Comparison of ENCODE assay signal across 10 cellular contexts in the genomic region with DNA sequence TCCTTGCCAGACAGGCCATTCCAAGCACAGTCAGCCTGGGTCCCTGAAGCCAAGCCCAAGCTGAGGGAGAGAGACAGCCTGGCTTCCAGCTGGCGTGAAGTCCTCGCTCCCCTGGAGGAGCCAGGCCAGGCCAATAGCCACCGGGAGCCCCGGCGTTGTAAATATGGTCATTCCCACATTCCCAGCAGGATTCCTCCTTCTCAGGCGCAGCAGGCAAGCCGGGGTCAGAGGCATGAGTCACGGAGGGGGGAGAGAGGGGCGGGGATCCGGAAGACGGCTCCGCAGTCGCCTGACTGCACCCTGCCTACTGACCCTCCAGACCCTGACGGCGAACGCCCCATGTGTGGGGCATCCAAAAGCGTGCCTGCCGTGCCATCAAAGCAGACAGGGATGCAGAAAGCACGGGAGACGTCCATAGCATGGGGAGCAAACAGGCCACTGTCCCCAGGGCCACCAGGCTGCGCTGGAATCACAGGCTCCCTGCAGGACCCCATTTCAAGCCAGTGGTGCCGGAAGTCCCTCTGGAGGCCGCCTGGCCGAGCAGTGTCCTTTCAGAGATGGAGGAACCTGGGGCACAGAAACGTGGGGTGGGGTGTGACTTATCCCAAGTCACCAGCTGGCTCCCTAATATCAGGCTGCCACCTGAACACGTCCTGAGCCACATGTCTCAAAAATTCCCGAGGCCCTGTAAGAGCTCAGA. TPM values are rescaled to one million over a fixed set of nuclear protein-coding genes. Genes with fewer than 3 reads are reported as not detected.
DNase-seq lines count a peak whose midpoint lies in the region; FAIRE-seq and TF ChIP-seq lines count a peak whose summit lies in the region.
"Had no signal": no experiment of that assay in that cellular context is flagged by ENCODE, and none has a peak within 500 bp of the region (broad histone marks: within the 10 kb centered on the region; RNA-seq: fewer than 3 reads in every experiment).

No MANE protein-coding gene starts in this region.

- H3K27me3 Mint-ChIP-seq in neural progenitor cell (ENCODE audit: insufficient read depth, low read depth): peaks cover 9% of the 10 kb centered on the region

- FAIRE-seq in frontal cortex (lab: Jason Lieb, UNC): no peak

- no peak overlapping the region for H3K9ac ChIP-seq in neural progenitor cell

- no peak overlapping the region for H3K4me3 Mint-ChIP-seq in neural progenitor cell
- H3K4me3 Mint-ChIP-seq: CD4-positive, CD25-positive, alpha-beta regulatory T cell; T-helper 1 cell treated with Interleukin-12 subunit alpha and Interleukin-12 subunit beta and Interleukin-4 antibody, amounts not matched to agents 30 μg/mL and 1 μg/mL, for 36 hours had no signal

- H3K27ac ChIP-seq in Peyer's patch (peak overlapping the region in 3 of 4 donors; percentile 31 to 57 (median 49)), neural progenitor cell (no peak overlapping the region)

- TF ChIP-seq CTCF in Peyer's patch (IDR thresholded peaks at IDR 0.05) (no peak), neural progenitor cell (IDR thresholded peaks at IDR 0.05) (no peak)

- TF ChIP-seq POLR2A in Peyer's patch (IDR thresholded peaks at IDR 0.05): no peak

- H3K36me3 ChIP-seq in Peyer's patch: no peaks in the 10 kb centered on the region
- no peaks in the 10 kb centered on the region for H3K36me3 ChIP-seq in neural progenitor cell

- peak; percentile 89 for DNase-seq in AG08396 (ENCODE audit: low spot score)
- DNase-seq in Peyer's patch: peak in 1 of 3 donors; percentile 64
- DNase-seq in frontal cortex (ENCODE audit: low spot score in 2 of 2): peak; percentile 25 to 35
- peak; percentile 57 for DNase-seq in neural progenitor cell (ENCODE audit: low spot score)
- DNase-seq in effector CD8-positive, alpha-beta T cell (lab: John Stamatoyannopoulos, UW): no peak
- no peak for DNase-seq in cortex of kidney (lab: John Stamatoyannopoulos, UW)
- no peak for DNase-seq in NCI-H1436 (lab: John Stamatoyannopoulos, UW)
- DNase-seq in NOMO-1 treated with DMSO at 0.1 percent for 48 hours (lab: John Stamatoyannopoulos, UW; ENCODE audit: unreplicated experiment): no peak
- DNase-seq: CD4-positive, CD25-positive, alpha-beta regulatory T cell had no signal

- no peaks in the 10 kb centered on the region for H3K79me2 ChIP-seq in neural progenitor cell (ENCODE audit: low read depth)

- H3K9me3 Mint-ChIP-seq in neural progenitor cell: no peaks in the 10 kb centered on the region
- H3K9me3 Mint-ChIP-seq: CD4-positive, CD25-positive, alpha-beta regulatory T cell; T-helper 1 cell treated with Interleukin-12 subunit alpha and Interleukin-12 subunit beta and Interleukin-4 antibody, amounts not matched to agents 30 μg/mL and 1 μg/mL, for 36 hours had no signal

- no peaks in the 10 kb centered on the region for H3K9me3 ChIP-seq in Peyer's patch
- no peaks in the 10 kb centered on the region for H3K9me3 ChIP-seq in neural progenitor cell (ENCODE audit: low read depth)

- H3K36me3 Mint-ChIP-seq in neural progenitor cell: no peaks in the 10 kb centered on the region
- H3K36me3 Mint-ChIP-seq: CD4-positive, CD25-positive, alpha-beta regulatory T cell had no signal

- no peak overlapping the region for H3K4me3 ChIP-seq in Peyer's patch
- no peak overlapping the region for H3K4me3 ChIP-seq in neural progenitor cell

- peaks cover 45% of the 10 kb centered on the region for H3K4me1 Mint-ChIP-seq in neural progenitor cell
- H3K4me1 Mint-ChIP-seq: CD4-positive, CD25-positive, alpha-beta regulatory T cell had no signal

- no peaks in the 10 kb centered on the region for H3K4me1 ChIP-seq in Peyer's patch
- peaks cover 26% of the 10 kb centered on the region for H3K4me1 ChIP-seq in neural progenitor cell

- peak overlapping the region; percentile 39 for H2AFZ ChIP-seq in neural progenitor cell (replicated peaks)

- H3K4me2 ChIP-seq in neural progenitor cell: peak overlapping the region; percentile 21

- H3K27me3 ChIP-seq in Peyer's patch (no peaks in the 10 kb centered on the region), neural progenitor cell (no peaks in the 10 kb centered on the region)

- H3F3A ChIP-seq in neural progenitor cell (ENCODE audit: low read depth): no peaks in the 10 kb centered on the region

- H4K20me1 ChIP-seq in neural progenitor cell (ENCODE audit: low read depth): no peaks in the 10 kb centered on the region

- H3K27ac Mint-ChIP-seq in neural progenitor cell: no peak overlapping the region
- H3K27ac Mint-ChIP-seq: CD4-positive, CD25-positive, alpha-beta regulatory T cell; T-helper 1 cell treated with Interleukin-12 subunit alpha and Interleukin-12 subunit beta and Interleukin-4 antibody, amounts not matched to agents 30 μg/mL and 1 μg/mL, for 36 hours had no signal

RNA-seq across cellular contexts. Expression of gene TWIST2, which starts 48.2 kb away (rescaled TPM):
- total RNA-seq in Peyer's patch: 10 to 100 TPM in 3 of 4 donors, 1 to 10 TPM in 1; 1.4 to 41.3 (median 15.7) TPM
- not detected for total RNA-seq in frontal cortex
- 0.51 and 1.7 TPM in 2 replicates for total RNA-seq in neural progenitor cell (ENCODE audit: low replicate concordance)
- total RNA-seq: CD4-positive, CD25-positive, alpha-beta regulatory T cell had no signal

Comparison
In these comparisons a context has a peak if more than half of its experiments do, and no peak if none do; other contexts are left out.
1. DNase-seq: peak in AG08396 (single experiment), frontal cortex (2 of 2) and neural progenitor cell (single experiment); none in effector CD8-positive, alpha-beta T cell (single experiment), cortex of kidney (single experiment), NCI-H1436 (single experiment) and NOMO-1 treated with DMSO at 0.1 percent for 48 hours (single experiment).